ENCODE assay signal across 1 cellular context in genomic region chr19:51366050-51366998, GRCh38.
TF ChIP-seq lines count a peak whose summit lies in the region.

Gene ETFB, minus strand, starts transcription at chr19:51366388. Its CDS starts 62 bp downstream, at chr19:51366326.

TF ChIP-seq in HepG2, 621 proteins besides CTCF, POLR2A, EP300 and RAD21 (continued from another document and continues in another):
- TF ChIP-seq THAP7 (CRISPR knock-in tag; IDR thresholded peaks at IDR 0.05): no peak
- no peak for TF ChIP-seq ZNF33A (CRISPR knock-in tag; IDR thresholded peaks at IDR 0.05; ENCODE audit: borderline replicate concordance)
- no peak; the same call in 1 of the 2 replicates for TF ChIP-seq ZNF160 (CRISPR knock-in tag; IDR thresholded peaks at IDR 0.05)
- TF ChIP-seq ZNF687 (CRISPR knock-in tag; IDR thresholded peaks at IDR 0.05): peak; percentile 79
- TF ChIP-seq ZNF549 (CRISPR knock-in tag; IDR thresholded peaks at IDR 0.05): no peak
- TF ChIP-seq ZNF674 (CRISPR knock-in tag; IDR thresholded peaks at IDR 0.05; ENCODE audit: low read depth): no peak
- peak; percentile 12; the same call in 1 of the 2 replicates for TF ChIP-seq SP5 (CRISPR knock-in tag; IDR thresholded peaks at IDR 0.05; ENCODE audit: borderline replicate concordance, low read depth)
- peak; percentile 57 for TF ChIP-seq ARNT2 (CRISPR knock-in tag; IDR thresholded peaks at IDR 0.05; ENCODE audit: low read depth)
- TF ChIP-seq NR2F6 (IDR thresholded peaks at IDR 0.05): peak; percentile 2; the same call in 1 of the 2 replicates
- 0 out of 2 replicates have a peak, but pooled peaks have one; percentile 15 for TF ChIP-seq NR2F6 (CRISPR knock-in tag; IDR thresholded peaks at IDR 0.05)
- TF ChIP-seq ZUFSP (CRISPR knock-in tag; IDR thresholded peaks at IDR 0.05; ENCODE audit: borderline replicate concordance): no peak
- no peak for TF ChIP-seq ZNF17 (CRISPR knock-in tag; IDR thresholded peaks at IDR 0.05)
- TF ChIP-seq HOXA5 (CRISPR knock-in tag; IDR thresholded peaks at IDR 0.05): peak; percentile 64
- no peak for TF ChIP-seq ZNF569 (CRISPR knock-in tag; IDR thresholded peaks at IDR 0.05; ENCODE audit: borderline replicate concordance)
- no peak for TF ChIP-seq ZFP37 (CRISPR knock-in tag; IDR thresholded peaks at IDR 0.05; ENCODE audit: borderline replicate concordance)
- TF ChIP-seq KMT2A (CRISPR knock-in tag; IDR thresholded peaks at IDR 0.05): no peak; the same call in 1 of the 2 replicates
- no peak; the same call in 1 of the 2 replicates for TF ChIP-seq ZFP91 (CRISPR knock-in tag; IDR thresholded peaks at IDR 0.05; ENCODE audit: borderline replicate concordance)
- no peak for TF ChIP-seq FOSL1 (CRISPR knock-in tag; IDR thresholded peaks at IDR 0.05; ENCODE audit: borderline replicate concordance)
- 0 out of 2 replicates have a peak, but pooled peaks have one; percentile 31 for TF ChIP-seq NRL (CRISPR knock-in tag; IDR thresholded peaks at IDR 0.05; ENCODE audit: borderline replicate concordance)
- TF ChIP-seq CHCHD3 (CRISPR knock-in tag; IDR thresholded peaks at IDR 0.05): 0 out of 2 replicates have a peak, but pooled peaks have one; percentile 43
- peak; percentile 68 for TF ChIP-seq SAP130 (CRISPR knock-in tag; IDR thresholded peaks at IDR 0.05; ENCODE audit: low read depth)
- TF ChIP-seq REPIN1 (CRISPR knock-in tag; IDR thresholded peaks at IDR 0.05; ENCODE audit: borderline replicate concordance, low read depth): no peak
- 0 out of 2 replicates have a peak, but pooled peaks have one; percentile 19 for TF ChIP-seq IRF9 (CRISPR knock-in tag; IDR thresholded peaks at IDR 0.05; ENCODE audit: borderline replicate concordance)
- no peak for TF ChIP-seq ZBTB43 (CRISPR knock-in tag; conservative IDR thresholded peaks at IDR 0.05)
- 0 out of 2 replicates have a peak, but pooled peaks have one; percentile 40 for TF ChIP-seq RFXAP (CRISPR knock-in tag; IDR thresholded peaks at IDR 0.05; ENCODE audit: borderline replicate concordance)
- TF ChIP-seq JUN (CRISPR knock-in tag; IDR thresholded peaks at IDR 0.05): no peak
- peak; percentile 16; the same call in 1 of the 2 replicates for TF ChIP-seq UBTF (CRISPR knock-in tag; IDR thresholded peaks at IDR 0.05)
- TF ChIP-seq ATF7 (IDR thresholded peaks at IDR 0.05): no peak
- no peak for TF ChIP-seq ATF7 (CRISPR knock-in tag; IDR thresholded peaks at IDR 0.05)
- TF ChIP-seq NFE2 (CRISPR knock-in tag; IDR thresholded peaks at IDR 0.05): no peak
- no peak for TF ChIP-seq ZNF782 (CRISPR knock-in tag; IDR thresholded peaks at IDR 0.05; ENCODE audit: borderline replicate concordance)
- TF ChIP-seq PRDM4 (CRISPR knock-in tag; IDR thresholded peaks at IDR 0.05; ENCODE audit: borderline replicate concordance): no peak
- no peak for TF ChIP-seq CBX2 (IDR thresholded peaks at IDR 0.05; ENCODE audit: low read depth, low read length)
- TF ChIP-seq CBX2 (CRISPR knock-in tag; IDR thresholded peaks at IDR 0.05; ENCODE audit: low read depth): no peak
- peak; percentile 13; the same call in 1 of the 2 replicates for TF ChIP-seq ZNF615 (CRISPR knock-in tag; IDR thresholded peaks at IDR 0.05; ENCODE audit: borderline replicate concordance)
- peak; percentile 88 for TF ChIP-seq RBFOX2 (IDR thresholded peaks at IDR 0.05; ENCODE audit: low read depth, low read length)
- peak; percentile 58; the same call in 1 of the 2 replicates for TF ChIP-seq GABPB1 (CRISPR knock-in tag; IDR thresholded peaks at IDR 0.05)
- no peak for TF ChIP-seq CENPBD1 (CRISPR knock-in tag; IDR thresholded peaks at IDR 0.05; ENCODE audit: borderline replicate concordance, low read depth)
- TF ChIP-seq TBX3 (IDR thresholded peaks at IDR 0.05; ENCODE audit: borderline replicate concordance): no peak
- no peak for TF ChIP-seq ZXDC (CRISPR knock-in tag; IDR thresholded peaks at IDR 0.05)
- TF ChIP-seq RFX3 (CRISPR knock-in tag; IDR thresholded peaks at IDR 0.05): no peak
- TF ChIP-seq HNRNPK (IDR thresholded peaks at IDR 0.05; ENCODE audit: low read depth, low read length, poor library complexity, severe bottlenecking): peak; percentile 90
- no peak for TF ChIP-seq PHF5A (CRISPR knock-in tag; IDR thresholded peaks at IDR 0.05; ENCODE audit: low read depth, unreplicated experiment)
- 0 out of 2 replicates have a peak, but pooled peaks have one; percentile 28 for TF ChIP-seq TBX2 (CRISPR knock-in tag; IDR thresholded peaks at IDR 0.05; ENCODE audit: borderline replicate concordance)
